Comparison of ENCODE assay signal across 16 cellular contexts in genomic region chr22:24088796-24089195, GRCh38.
A peak's percentile ranks its signal among the peaks of the same experiment; 100 is the strongest.
DNase-seq lines count a peak whose midpoint lies in the region; TF ChIP-seq lines count a peak whose summit lies in the region.
"Had no signal": no experiment of that assay in that cellular context is flagged by ENCODE, and none has a peak within 500 bp of the region (broad histone marks: within the 10 kb centered on the region; RNA-seq: fewer than 3 reads in every experiment).

No MANE protein-coding gene starts in this region.

- H3K36me3 ChIP-seq in H7 (replicated peaks; ENCODE audit: control insufficient read depth, insufficient read depth, low read length): peaks cover 45% of the 10 kb centered on the region

- H3K27ac ChIP-seq in AG04450 (ENCODE audit: low read depth, low read length): no peak overlapping the region
- H3K27ac ChIP-seq: breast epithelium, left ventricle myocardium inferior, SJSA1 had no signal

- TF ChIP-seq CTCF in AG04450 (IDR thresholded peaks at IDR 0.05; ENCODE audit: low read depth, low read length) (0 out of 2 replicates have a peak, but pooled peaks have one; percentile 5), choroid plexus epithelial cell (conservative IDR thresholded peaks at IDR 0.05; ENCODE audit: low read depth, low read length) (peak; percentile 25)

- CTCF ChIA-PET in AG04450 (lab: Charles Lee): interaction anchor here (0.5 to 3.2 kb wide), 3 partner anchors 68 to 90 kb away, joined by 3 to 15 read pairs (median 3); no protein-coding TSS in a partner anchor

- DNase-seq in AG04450 (ENCODE audit: low read depth, low spot score): no peak
- DNase-seq in H7: peak; percentile 61
- peak; percentile 44 for DNase-seq in choroid plexus epithelial cell (ENCODE audit: low read depth)
- DNase-seq in mesenteric fat pad (ENCODE audit: low spot score): peak; percentile 37
- no peak for DNase-seq in H4 (ENCODE audit: low spot score)
- no peak for DNase-seq in NCI-H2107 (lab: John Stamatoyannopoulos, UW)
- DNase-seq in NCI-H2196 (lab: John Stamatoyannopoulos, UW; ENCODE audit: unreplicated experiment): no peak
- no peak for DNase-seq in NCI-H524 (lab: John Stamatoyannopoulos, UW)
- DNase-seq: activated naive CD4-positive, alpha-beta T cell treated with Interleukin-2 at 50 U/mL for 16 hours; COR-L47; effector CD4-positive, alpha-beta T cell; left ventricle myocardium inferior; NCI-H446; stimulated activated CD4-positive, alpha-beta T cell treated with anti-CD3 and anti-CD28 coated beads, Interleukin-15, amount 100 ng/mL, for 24 hours had no signal

- H3K4me3 ChIP-seq in AG04450 (ENCODE audit: low read depth, low read length) (no peak overlapping the region), H7 (ENCODE audit: insufficient read depth, low read depth, low read length) (no peak overlapping the region), choroid plexus epithelial cell (ENCODE audit: low read depth, low read length) (no peak overlapping the region)
- H3K4me3 ChIP-seq: breast epithelium, left ventricle myocardium inferior, SJSA1 had no signal

- POLR2A ChIA-PET in AG04450 (lab: Yijun Ruan, JAX): interaction anchor here (0.8 to 1.5 kb wide), 2 partner anchors 58 to 66 kb away, joined by 3 read pairs; no protein-coding TSS in a partner anchor

- no peaks in the 10 kb centered on the region for H3K9me3 ChIP-seq in AG04450 (ENCODE audit: control insufficient read depth, insufficient read depth, low read length)
- H3K9me3 ChIP-seq: breast epithelium, left ventricle myocardium inferior, SJSA1 had no signal

- H3K27me3 ChIP-seq in AG04450 (ENCODE audit: control insufficient read depth, insufficient read depth, low read length) (no peaks in the 10 kb centered on the region), H7 (ENCODE audit: control insufficient read depth, insufficient read depth, low read length) (no peaks in the 10 kb centered on the region)
- H3K27me3 ChIP-seq: breast epithelium, SJSA1 had no signal

Comparison
In these comparisons a context has a peak if more than half of its experiments do, and no peak if none do; other contexts are left out.
1. DNase-seq: peak in H7 (single experiment), choroid plexus epithelial cell (single experiment) and mesenteric fat pad (single experiment); none in AG04450 (single experiment), H4 (single experiment), NCI-H2107 (single experiment), NCI-H2196 (single experiment) and NCI-H524 (0 of 2).